ENCODE assay signal across 7 cellular contexts in genomic region chr19:12921083-12921482, GRCh38. TPM values are rescaled to one million over a fixed set of nuclear protein-coding genes. Genes with fewer than 3 reads are reported as not detected.
A peak's percentile ranks its signal among the peaks of the same experiment; 100 is the strongest.
DNase-seq lines count a peak whose midpoint lies in the region; ATAC-seq and TF ChIP-seq lines count a peak whose summit lies in the region.
"Not testable (repeated sequence)": the region's sequence is repeated elsewhere in the genome, so short reads cannot be mapped to it uniquely, and the experiment has no call there.

No MANE protein-coding gene starts in this region.

- peaks cover 0 to 16% (median 9%) of the 10 kb centered on the region in 4 donors for H3K4me1 Mint-ChIP-seq in CD4-positive, CD25-positive, alpha-beta regulatory T cell
- peaks cover 16% of the 10 kb centered on the region for H3K4me1 Mint-ChIP-seq in activated CD4-positive, alpha-beta T cell treated with anti-CD3 and anti-CD28 coated beads, Interleukin-2, amount 10 ng/mL, durations not matched to agents 24 days and 14 days
- H3K4me1 Mint-ChIP-seq in activated naive CD4-positive, alpha-beta T cell treated with anti-CD3 and anti-CD28 coated beads, Interleukin-2, amount 10 ng/mL, durations not matched to agents 7 days and 5 days = peaks cover 20% of the 10 kb centered on the region
- H3K4me1 Mint-ChIP-seq in dendritic cell treated with granulocyte-macrophage colony-stimulating factor and Interleukin-4, amounts not matched to agents 40 ng/mL and 50 ng/mL, for 4 days (ENCODE audit: low read depth) = peaks cover 17% of the 10 kb centered on the region
- H3K4me1 Mint-ChIP-seq in neural progenitor cell = not testable (repeated sequence)

- H3K9me3 Mint-ChIP-seq in CD4-positive, CD25-positive, alpha-beta regulatory T cell; activated CD4-positive, alpha-beta T cell treated with anti-CD3 and anti-CD28 coated beads, Interleukin-2, amount 10 ng/mL, durations not matched to agents 24 days and 14 days; activated naive CD4-positive, alpha-beta T cell treated with anti-CD3 and anti-CD28 coated beads, Interleukin-2, amount 10 ng/mL, durations not matched to agents 7 days and 5 days; dendritic cell treated with granulocyte-macrophage colony-stimulating factor and Interleukin-4, amounts not matched to agents 40 ng/mL and 50 ng/mL, for 4 days; neural progenitor cell: not testable (repeated sequence)

- H3K4me3 Mint-ChIP-seq in CD4-positive, CD25-positive, alpha-beta regulatory T cell; activated CD4-positive, alpha-beta T cell treated with anti-CD3 and anti-CD28 coated beads, Interleukin-2, amount 10 ng/mL, durations not matched to agents 24 days and 14 days; activated naive CD4-positive, alpha-beta T cell treated with anti-CD3 and anti-CD28 coated beads, Interleukin-2, amount 10 ng/mL, durations not matched to agents 7 days and 5 days; dendritic cell treated with granulocyte-macrophage colony-stimulating factor and Interleukin-4, amounts not matched to agents 40 ng/mL and 50 ng/mL, for 4 days: not testable (repeated sequence)
- peak overlapping the region; percentile 16 for H3K4me3 Mint-ChIP-seq in neural progenitor cell

- not testable (repeated sequence) for H3K4me3 ChIP-seq in CD4-positive, CD25-positive, alpha-beta regulatory T cell (ENCODE audit: low read depth, low read length); HL-60 (replicated peaks; ENCODE audit: insufficient read depth, low read length); SK-N-MC; neural progenitor cell

- not testable (repeated sequence) for H3K4me1 ChIP-seq in CD4-positive, CD25-positive, alpha-beta regulatory T cell (ENCODE audit: control insufficient read depth, insufficient read depth, low read length, poor library complexity, severe bottlenecking); neural progenitor cell

- peak overlapping the region in 2 of 3 donors; percentile 48 to 82 for H3K27ac Mint-ChIP-seq in CD4-positive, CD25-positive, alpha-beta regulatory T cell
- H3K27ac Mint-ChIP-seq in activated CD4-positive, alpha-beta T cell treated with anti-CD3 and anti-CD28 coated beads, Interleukin-2, amount 10 ng/mL, durations not matched to agents 24 days and 14 days = not testable (repeated sequence)
- peak overlapping the region; percentile 69 for H3K27ac Mint-ChIP-seq in activated naive CD4-positive, alpha-beta T cell treated with anti-CD3 and anti-CD28 coated beads, Interleukin-2, amount 10 ng/mL, durations not matched to agents 7 days and 5 days
- H3K27ac Mint-ChIP-seq in dendritic cell treated with granulocyte-macrophage colony-stimulating factor and Interleukin-4, amounts not matched to agents 40 ng/mL and 50 ng/mL, for 4 days = peak overlapping the region; percentile 83
- peak overlapping the region; percentile 60 for H3K27ac Mint-ChIP-seq in neural progenitor cell

- H3K4me2 ChIP-seq in neural progenitor cell = not testable (repeated sequence)

- H3K9ac ChIP-seq in SK-N-MC (ENCODE audit: insufficient read length); neural progenitor cell: not testable (repeated sequence)

- CTCF ChIA-PET in activated naive CD4-positive, alpha-beta T cell treated with anti-CD3 and anti-CD28 coated beads, Interleukin-2, amount 10 ng/mL, durations not matched to agents 7 days and 5 days (lab: Charles Lee) = interaction anchor here (0.7 to 1.3 kb wide), 2 partner anchors 36 to 44 kb away, joined by 3 to 4 read pairs; no protein-coding TSS in a partner anchor

- H3K9me3 ChIP-seq in CD4-positive, CD25-positive, alpha-beta regulatory T cell (ENCODE audit: control insufficient read depth in 2 of 2, low read length in 2 of 2); SK-N-MC (ENCODE audit: low read depth, low read length); neural progenitor cell (ENCODE audit: low read depth): not testable (repeated sequence)

- not testable (repeated sequence) for ATAC-seq in CD4-positive, CD25-positive, alpha-beta regulatory T cell (ENCODE audit: low read depth in 2 of 2)

- not testable (repeated sequence) for H3K27me3 Mint-ChIP-seq in CD4-positive, CD25-positive, alpha-beta regulatory T cell; activated CD4-positive, alpha-beta T cell treated with anti-CD3 and anti-CD28 coated beads, Interleukin-2, amount 10 ng/mL, durations not matched to agents 24 days and 14 days; activated naive CD4-positive, alpha-beta T cell treated with anti-CD3 and anti-CD28 coated beads, Interleukin-2, amount 10 ng/mL, durations not matched to agents 7 days and 5 days; dendritic cell treated with granulocyte-macrophage colony-stimulating factor and Interleukin-4, amounts not matched to agents 40 ng/mL and 50 ng/mL, for 4 days; neural progenitor cell (ENCODE audit: insufficient read depth, low read depth)

- H3K79me2 ChIP-seq in neural progenitor cell (ENCODE audit: low read depth) = not testable (repeated sequence)

- H3F3A ChIP-seq in neural progenitor cell (ENCODE audit: low read depth) = peaks cover 20% of the 10 kb centered on the region

- H3K36me3 Mint-ChIP-seq in CD4-positive, CD25-positive, alpha-beta regulatory T cell = peaks cover 11% of the 10 kb centered on the region
- peaks cover 36% of the 10 kb centered on the region for H3K36me3 Mint-ChIP-seq in activated CD4-positive, alpha-beta T cell treated with anti-CD3 and anti-CD28 coated beads, Interleukin-2, amount 10 ng/mL, durations not matched to agents 24 days and 14 days (ENCODE audit: low read depth)
- peaks cover 35% of the 10 kb centered on the region for H3K36me3 Mint-ChIP-seq in activated naive CD4-positive, alpha-beta T cell treated with anti-CD3 and anti-CD28 coated beads, Interleukin-2, amount 10 ng/mL, durations not matched to agents 7 days and 5 days
- H3K36me3 Mint-ChIP-seq in dendritic cell treated with granulocyte-macrophage colony-stimulating factor and Interleukin-4, amounts not matched to agents 40 ng/mL and 50 ng/mL, for 4 days (ENCODE audit: low read depth) = peaks cover 50% of the 10 kb centered on the region
- not testable (repeated sequence) for H3K36me3 Mint-ChIP-seq in neural progenitor cell

- TF ChIP-seq CTCF in HL-60 (IDR thresholded peaks at IDR 0.05; ENCODE audit: insufficient read depth, low read length); neural progenitor cell (IDR thresholded peaks at IDR 0.05): not testable (repeated sequence)

- not testable (repeated sequence) for H4K20me1 ChIP-seq in neural progenitor cell (ENCODE audit: low read depth)

- not testable (repeated sequence) for DNase-seq in CD4-positive, CD25-positive, alpha-beta regulatory T cell; HL-60 (ENCODE audit: low read depth in 1 of 2, low spot score in 1 of 2); SK-N-MC (ENCODE audit: low read depth, low spot score); activated naive CD4-positive, alpha-beta T cell treated with anti-CD3 and anti-CD28 coated beads, Interleukin-2, amount 10 ng/mL, durations not matched to agents 7 days and 5 days; neural progenitor cell (ENCODE audit: low spot score)
- peak; percentile 57 for DNase-seq in activated CD4-positive, alpha-beta T cell treated with anti-CD3 and anti-CD28 coated beads, Interleukin-2, amount 10 ng/mL, durations not matched to agents 24 days and 14 days

- not testable (repeated sequence) for H3K27ac ChIP-seq in CD4-positive, CD25-positive, alpha-beta regulatory T cell (ENCODE audit: insufficient read depth, low read length, poor library complexity, severe bottlenecking); neural progenitor cell
- H3K27ac ChIP-seq in HL-60 (replicated peaks) (peak overlapping the region; percentile 73), SK-N-MC (peak overlapping the region; percentile 80)

- not testable (repeated sequence) for H3K27me3 ChIP-seq in CD4-positive, CD25-positive, alpha-beta regulatory T cell (ENCODE audit: control insufficient read depth, insufficient read depth, low read length); HL-60 (ENCODE audit: insufficient read depth, poor library complexity, severe bottlenecking)
- peaks cover 11% of the 10 kb centered on the region for H3K27me3 ChIP-seq in neural progenitor cell

- intact Hi-C loops in activated CD4-positive, alpha-beta T cell treated with anti-CD3 and anti-CD28 coated beads, Interleukin-2, amount 10 ng/mL, durations not matched to agents 24 days and 14 days (cut with micrococcal nuclease); dendritic cell treated with granulocyte-macrophage colony-stimulating factor and Interleukin-4, amounts not matched to agents 40 ng/mL and 50 ng/mL, for 4 days (cut with micrococcal nuclease): not testable (repeated sequence)

- peaks cover 28% of the 10 kb centered on the region for H3K36me3 ChIP-seq in CD4-positive, CD25-positive, alpha-beta regulatory T cell (ENCODE audit: control insufficient read depth, insufficient read depth, low read length)
- H3K36me3 ChIP-seq in SK-N-MC (ENCODE audit: insufficient read depth, low read length) = peaks cover 29% of the 10 kb centered on the region
- H3K36me3 ChIP-seq in neural progenitor cell = not testable (repeated sequence)

- H2AFZ ChIP-seq in neural progenitor cell (replicated peaks) = not testable (repeated sequence)

RNA-seq across cellular contexts. Expression of gene SYCE2, which starts 2.0 kb away (rescaled TPM):
- 0.54 TPM for total RNA-seq in CD4-positive, CD25-positive, alpha-beta regulatory T cell
- polyA plus RNA-seq in CD4-positive, CD25-positive, alpha-beta regulatory T cell = under 1 TPM in 1 of 4 donors, not detected in 3; 0.14 TPM
- total RNA-seq in activated CD4-positive, alpha-beta T cell treated with anti-CD3 and anti-CD28 coated beads, Interleukin-2, amount 10 ng/mL, durations not matched to agents 24 days and 14 days = 2.3 and 3.3 TPM in 2 replicates
- total RNA-seq in neural progenitor cell (ENCODE audit: low replicate concordance) = 1.8 and 6.4 TPM in 2 replicates

RNA-seq across cellular contexts. Expression of gene FARSA, which starts 12.4 kb away (rescaled TPM):
- total RNA-seq in CD4-positive, CD25-positive, alpha-beta regulatory T cell = 28.9 TPM
- 10 to 100 TPM; 52.2 to 74.0 (median 62.6) TPM for polyA plus RNA-seq in CD4-positive, CD25-positive, alpha-beta regulatory T cell
- 202 and 208 TPM in 2 replicates for total RNA-seq in activated CD4-positive, alpha-beta T cell treated with anti-CD3 and anti-CD28 coated beads, Interleukin-2, amount 10 ng/mL, durations not matched to agents 24 days and 14 days
- total RNA-seq in neural progenitor cell (ENCODE audit: low replicate concordance) = 21.4 and 51.6 TPM in 2 replicates

RNA-seq across cellular contexts. Expression of gene CALR, which starts 17.3 kb away (rescaled TPM):
- 484 TPM for total RNA-seq in CD4-positive, CD25-positive, alpha-beta regulatory T cell
- polyA plus RNA-seq in CD4-positive, CD25-positive, alpha-beta regulatory T cell = 100 to 1,000 TPM; 113 to 172 (median 149) TPM
- total RNA-seq in activated CD4-positive, alpha-beta T cell treated with anti-CD3 and anti-CD28 coated beads, Interleukin-2, amount 10 ng/mL, durations not matched to agents 24 days and 14 days = 987 and 994 TPM in 2 replicates
- 437 and 569 TPM in 2 replicates for total RNA-seq in neural progenitor cell (ENCODE audit: low replicate concordance)

RNA-seq across cellular contexts. Expression of gene RAD23A, which starts 24.6 kb away (rescaled TPM):
- 80.9 TPM for total RNA-seq in CD4-positive, CD25-positive, alpha-beta regulatory T cell
- 10 to 100 TPM; 73.8 to 85.0 (median 78.1) TPM for polyA plus RNA-seq in CD4-positive, CD25-positive, alpha-beta regulatory T cell
- 208 and 212 TPM in 2 replicates for total RNA-seq in activated CD4-positive, alpha-beta T cell treated with anti-CD3 and anti-CD28 coated beads, Interleukin-2, amount 10 ng/mL, durations not matched to agents 24 days and 14 days
- 37.7 and 54.9 TPM in 2 replicates for total RNA-seq in neural progenitor cell (ENCODE audit: low replicate concordance)

RNA-seq across cellular contexts. Expression of gene GCDH, which starts 30.1 kb away (rescaled TPM):
- total RNA-seq in CD4-positive, CD25-positive, alpha-beta regulatory T cell = 40.0 TPM
- 10 to 100 TPM; 15.1 to 17.6 (median 16.1) TPM for polyA plus RNA-seq in CD4-positive, CD25-positive, alpha-beta regulatory T cell
- 66.9 and 71.6 TPM in 2 replicates for total RNA-seq in activated CD4-positive, alpha-beta T cell treated with anti-CD3 and anti-CD28 coated beads, Interleukin-2, amount 10 ng/mL, durations not matched to agents 24 days and 14 days
- total RNA-seq in neural progenitor cell (ENCODE audit: low replicate concordance) = 39.5 and 75.0 TPM in 2 replicates
